16 cellular contexts compared by ENCODE assay signal in the genomic region with DNA sequence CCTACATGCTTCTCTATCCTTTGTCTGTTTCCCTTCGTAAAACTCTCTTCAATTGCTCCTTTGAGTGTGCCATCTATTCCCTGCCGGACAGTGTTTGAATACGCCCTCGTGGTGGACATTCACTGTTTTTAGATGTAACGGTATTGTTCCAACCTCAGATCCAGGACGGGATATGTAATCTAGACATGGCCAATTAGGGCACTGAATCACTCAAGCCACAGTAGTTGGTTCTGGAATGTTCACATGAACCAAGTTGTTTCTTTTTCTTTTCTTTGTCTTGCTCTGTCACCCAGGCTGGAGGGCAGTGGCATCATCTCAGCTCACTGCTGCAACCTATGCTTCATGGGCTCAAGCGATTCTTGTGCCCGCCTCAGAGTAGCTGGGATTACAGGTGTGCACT.
DNase-seq lines count a peak whose midpoint lies in the region; TF ChIP-seq lines count a peak whose summit lies in the region.
"Had no signal": no experiment of that assay in that cellular context is flagged by ENCODE, and none has a peak within 500 bp of the region (broad histone marks: within the 10 kb centered on the region; RNA-seq: fewer than 3 reads in every experiment).

No MANE protein-coding gene starts in this region.

- CTCF ChIA-PET in GM10248 (lab: Yijun Ruan, JAX): no interaction called here

- POLR2A ChIA-PET in GM10248 (lab: Yijun Ruan, JAX): no interaction called here

- no peak for TF ChIP-seq CTCF in GM10248 (IDR thresholded peaks at IDR 0.05; ENCODE audit: control extremely low read depth, extremely low read depth, low read depth, missing control alignments)

- DNase-seq in Daoy (ENCODE audit: low read depth) (peak; percentile 37), RPMI7951 (ENCODE audit: low read depth) (peak; percentile 36), fibroblast of gingiva (ENCODE audit: low read depth) (peak; percentile 65), renal cortical epithelial cell (ENCODE audit: low read depth) (peak; percentile 48), GM10248 (ENCODE audit: extremely low spot score) (no peak), activated gamma-delta T cell treated with Interleukin-2 at 50 U/mL for 16 hours (no peak), AG08396 (ENCODE audit: low spot score) (no peak), medulla oblongata (ENCODE audit: extremely low spot score) (no peak)
- DNase-seq: BE2C; CD8-positive, alpha-beta T cell; DND-41; KBM-7; NCI-H1930; NCI-H2171 treated with DMSO at 0.1 percent for 48 hours; NCI-H774; SHP77 had no signal

Comparison
In these comparisons a context has a peak if more than half of its experiments do, and no peak if none do; other contexts are left out.
1. DNase-seq: peak in Daoy (single experiment), RPMI7951 (single experiment), fibroblast of gingiva (single experiment) and renal cortical epithelial cell (single experiment); none in GM10248 (single experiment), activated gamma-delta T cell treated with Interleukin-2 at 50 U/mL for 16 hours (single experiment), AG08396 (single experiment) and medulla oblongata (single experiment).